ENCODE assay signal across 7 cellular contexts in the genomic region with DNA sequence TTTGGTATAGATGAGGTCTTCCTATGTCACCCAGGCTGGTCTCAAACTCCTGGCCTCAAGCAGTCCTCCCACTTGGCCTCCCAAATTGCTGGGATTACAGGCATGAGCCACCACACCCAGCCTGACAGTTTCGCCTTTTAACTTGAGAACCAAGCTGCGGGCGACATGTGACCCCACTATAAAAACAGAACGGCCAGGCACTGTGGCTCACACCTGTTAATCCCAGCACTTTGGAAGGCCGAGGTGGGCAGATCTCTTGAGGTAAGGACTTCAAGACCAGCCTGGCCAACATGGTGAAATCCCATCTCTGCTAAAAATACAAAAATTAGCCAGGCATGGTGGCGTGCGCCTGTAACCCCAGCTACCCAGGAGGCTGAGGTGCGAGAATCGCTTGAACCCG. TPM values are rescaled to one million over a fixed set of nuclear protein-coding genes. Genes with fewer than 3 reads are reported as not detected.
DNase-seq lines count a peak whose midpoint lies in the region; ATAC-seq and TF ChIP-seq lines count a peak whose summit lies in the region.
"Not testable (repeated sequence)": the region's sequence is repeated elsewhere in the genome, so short reads cannot be mapped to it uniquely, and the experiment has no call there.

No MANE protein-coding gene starts in this region.

- H3K4me3 ChIP-seq in HL-60 (replicated peaks; ENCODE audit: insufficient read depth, low read length); ascending aorta; heart left ventricle; lower lobe of right lung; gastrocnemius medialis; tibial artery: not testable (repeated sequence)

- 96 to 99% (median 98%) methylated on average over 10 of the region's 10 CpGs for WGBS in heart left ventricle, 4 donors

- intact Hi-C loops in ascending aorta (cut with DNase I); heart left ventricle (cut with DNase I); lower lobe of right lung (cut with DNase I); gastrocnemius medialis (cut with DNase I; ENCODE audit: low total_unique reads); tibial artery (cut with DNase I; ENCODE audit: low total_unique reads): not testable (repeated sequence)

- TF ChIP-seq POLR2A in heart left ventricle (IDR thresholded peaks at IDR 0.05); gastrocnemius medialis (IDR thresholded peaks at IDR 0.05): not testable (repeated sequence)

- not testable (repeated sequence) for H3K27me3 ChIP-seq in HL-60 (ENCODE audit: insufficient read depth, poor library complexity, severe bottlenecking); ascending aorta; heart left ventricle; lower lobe of right lung (ENCODE audit: low read depth); gastrocnemius medialis; tibial artery

- peak overlapping the region; percentile 67 to 91 (median 82) for H3K27ac Mint-ChIP-seq in immature natural killer cell

- H3K27me3 Mint-ChIP-seq in immature natural killer cell (ENCODE audit: low read depth in 3 of 3) = peaks cover 6 to 19% (median 8%) of the 10 kb centered on the region in 3 donors

- in situ Hi-C loops in gastrocnemius medialis (cut with MboI; ENCODE audit: low sequenced_read_pairs in 4 of 4) = not testable (repeated sequence)

- H3K27ac ChIP-seq in HL-60 (replicated peaks) (peak overlapping the region; percentile 47), ascending aorta (peak overlapping the region; percentile 92 to 96), heart left ventricle (peak overlapping the region in 11 of 12 donors; percentile 7 to 84 (median 76)), lower lobe of right lung (peak overlapping the region; percentile 56), gastrocnemius medialis (peak overlapping the region; percentile 77 to 88 (median 82)), tibial artery (peak overlapping the region; percentile 67 to 85)

- peaks cover 9 to 23% (median 15%) of the 10 kb centered on the region in 3 donors for H3K36me3 Mint-ChIP-seq in immature natural killer cell

- not testable (repeated sequence) for DNase-seq in HL-60 (ENCODE audit: low read depth in 1 of 2, low spot score in 1 of 2); ascending aorta (ENCODE audit: low spot score in 2 of 2); heart left ventricle; immature natural killer cell; lower lobe of right lung; gastrocnemius medialis
- peak in 1 of 2 donors; percentile 55 for DNase-seq in tibial artery

- not testable (repeated sequence) for H3K9me3 Mint-ChIP-seq in immature natural killer cell

- peaks cover 50 to 93% of the 10 kb centered on the region in 2 donors for H3K4me1 Mint-ChIP-seq in immature natural killer cell

- H3K4me1 ChIP-seq in ascending aorta = peaks cover 55 to 76% of the 10 kb centered on the region in 2 donors
- peaks cover 22 to 98% (median 81%) of the 10 kb centered on the region in 12 donors for H3K4me1 ChIP-seq in heart left ventricle
- peaks cover 81% of the 10 kb centered on the region for H3K4me1 ChIP-seq in lower lobe of right lung
- peaks cover 79 to 95% of the 10 kb centered on the region in 2 donors for H3K4me1 ChIP-seq in gastrocnemius medialis
- H3K4me1 ChIP-seq in tibial artery = peaks cover 0 to 90% (median 64%) of the 10 kb centered on the region in 4 donors

- not testable (repeated sequence) for TF ChIP-seq CTCF in HL-60 (IDR thresholded peaks at IDR 0.05; ENCODE audit: insufficient read depth, low read length); ascending aorta (IDR thresholded peaks at IDR 0.05); heart left ventricle (IDR thresholded peaks at IDR 0.05); lower lobe of right lung (IDR thresholded peaks at IDR 0.05); gastrocnemius medialis (IDR thresholded peaks at IDR 0.05 in 4 of 5, conservative IDR thresholded peaks at IDR 0.05 in 1 of 5); tibial artery (IDR thresholded peaks at IDR 0.05)

- ATAC-seq in heart left ventricle, lower lobe of right lung, gastrocnemius medialis: not testable (repeated sequence)

- H3K4me3 Mint-ChIP-seq in immature natural killer cell = not testable (repeated sequence)

- H3K9me3 ChIP-seq in ascending aorta, heart left ventricle, lower lobe of right lung, gastrocnemius medialis, tibial artery: not testable (repeated sequence)

- not testable (repeated sequence) for H3K36me3 ChIP-seq in ascending aorta, lower lobe of right lung, tibial artery
- H3K36me3 ChIP-seq in heart left ventricle = peaks cover 0 to 21% (median 4%) of the 10 kb centered on the region in 9 donors
- peaks cover 0 to 11% of the 10 kb centered on the region in 2 donors for H3K36me3 ChIP-seq in gastrocnemius medialis

RNA-seq across cellular contexts. Expression of a gene that starts 52.9 kb away (rescaled TPM):
- total RNA-seq in ascending aorta (228 TPM), heart left ventricle (100 to 1,000 TPM in 6 of 9 donors, 10 to 100 TPM in 3; 53.4 to 243 (median 128) TPM), lower lobe of right lung (202 TPM), gastrocnemius medialis (100 to 1,000 TPM in 1 of 4 donors, 10 to 100 TPM in 3; 19.3 to 150 (median 64.5) TPM)
- polyA plus RNA-seq in heart left ventricle (100 to 1,000 TPM in 1 of 2 donors, 1 to 10 TPM in 1; 8.6 to 112 TPM), immature natural killer cell (10 to 100 TPM; 26.9 to 70.6 (median 33.1) TPM)
